Comparison of ENCODE assay signal across 31 cellular contexts in genomic region chr19:16504271-16504670, GRCh38. TPM values are rescaled to one million over a fixed set of nuclear protein-coding genes. Genes with fewer than 3 reads are reported as not detected.
"Had no signal": no experiment of that assay in that cellular context is flagged by ENCODE, and none has a peak within 500 bp of the region (broad histone marks: within the 10 kb centered on the region; RNA-seq: fewer than 3 reads in every experiment).

No MANE protein-coding gene starts in this region.

- H3K9me3 Mint-ChIP-seq: dendritic cell treated with granulocyte-macrophage colony-stimulating factor and Interleukin-4, amounts not matched to agents 40 ng/mL and 50 ng/mL, for 4 days; effector memory CD8-positive, alpha-beta T cell; endodermal cell; mesothelial cell of epicardium; naive B cell; naive thymus-derived CD8-positive, alpha-beta T cell had no signal

- H3K4me3 Mint-ChIP-seq: dendritic cell treated with granulocyte-macrophage colony-stimulating factor and Interleukin-4, amounts not matched to agents 40 ng/mL and 50 ng/mL, for 4 days; effector memory CD8-positive, alpha-beta T cell; endodermal cell; mesothelial cell of epicardium; naive B cell; naive thymus-derived CD8-positive, alpha-beta T cell had no signal

- H3K27ac Mint-ChIP-seq: dendritic cell treated with granulocyte-macrophage colony-stimulating factor and Interleukin-4, amounts not matched to agents 40 ng/mL and 50 ng/mL, for 4 days; endodermal cell; mesothelial cell of epicardium had no signal

- ATAC-seq: effector memory CD8-positive, alpha-beta T cell; esophagus mucosa; gastrocnemius medialis; heart right ventricle; left cardiac atrium; left lung; left ventricle myocardium superior; lower lobe of right lung; mucosa of descending colon; naive thymus-derived CD8-positive, alpha-beta T cell had no signal

- DNase-seq: cortex of kidney; effector CD8-positive, alpha-beta T cell; effector memory CD8-positive, alpha-beta T cell; endodermal cell; esophagus squamous epithelium; foreskin fibroblast; foreskin melanocyte; gastrocnemius medialis; glutamatergic neuron; head of caudate nucleus; heart right ventricle; hippocampal formation; left cardiac atrium; left lung; left ventricle myocardium superior; lower lobe of right lung; mesenchymal stem cell; mucosa of descending colon; naive B cell; naive thymus-derived CD8-positive, alpha-beta T cell had no signal

- H3K27ac ChIP-seq: epithelial cell of prostate, esophagus squamous epithelium, heart right ventricle, left lung, lower lobe of right lung had no signal

- H3K4me1 Mint-ChIP-seq: endodermal cell; mesothelial cell of epicardium; naive B cell; naive thymus-derived CD8-positive, alpha-beta T cell had no signal

- H3K27me3 Mint-ChIP-seq: dendritic cell treated with granulocyte-macrophage colony-stimulating factor and Interleukin-4, amounts not matched to agents 40 ng/mL and 50 ng/mL, for 4 days; effector memory CD8-positive, alpha-beta T cell; naive B cell; naive thymus-derived CD8-positive, alpha-beta T cell had no signal

RNA-seq across cellular contexts. Expression of gene CALR3, which starts 8.3 kb away (rescaled TPM):
- total RNA-seq: dermis microvascular lymphatic vessel endothelial cell; esophagus mucosa; esophagus squamous epithelium; gastrocnemius medialis; glomerular endothelial cell; kidney epithelial cell; left cardiac atrium; left lung; left ventricle myocardium superior; lower leg skin; lower lobe of right lung; lung microvascular endothelial cell; mesenteric fat pad; mesothelial cell of epicardium; mucosa of descending colon; myocyte; naive thymus-derived CD8-positive, alpha-beta T cell had no signal
